8 cellular contexts compared by ENCODE assay signal in genomic region chr7:158863611-158864506, GRCh38. TPM values are rescaled to one million over a fixed set of nuclear protein-coding genes. Genes with fewer than 3 reads are reported as not detected.
DNase-seq lines count a peak whose midpoint lies in the region; ATAC-seq and TF ChIP-seq lines count a peak whose summit lies in the region.

No MANE protein-coding gene starts in this region.

- H3K27ac ChIP-seq in stomach = peak overlapping the region; percentile 52 to 88 (median 85)

- ATAC-seq in GM21737 (IDR thresholded peaks at IDR 0.05; ENCODE audit: unreplicated experiment) = peak; percentile 38

- no peak for TF ChIP-seq POLR2A in stomach (IDR thresholded peaks at IDR 0.05)

- intact Hi-C loops in stomach (cut with DNase I; ENCODE audit: low total_unique reads) = no loop called here

- peaks cover 0 to 32% (median 9%) of the 10 kb centered on the region in 4 donors for H3K4me1 ChIP-seq in stomach

- H3K36me3 ChIP-seq in stomach = no peaks in the 10 kb centered on the region

- no peak for TF ChIP-seq EP300 in stomach (IDR thresholded peaks at IDR 0.05)

- DNase-seq in DMS53 treated with DMSO at 0.1 percent for 48 hours (lab: John Stamatoyannopoulos, UW; ENCODE audit: unreplicated experiment) (peak; percentile 44), LHCN-M2 (ENCODE audit: low read depth) (peak; percentile 80), epidermal melanocyte (ENCODE audit: insufficient read length, low spot score) (peak; percentile 61), midbrain (lab: John Stamatoyannopoulos, UW) (peak; percentile 23), stomach (peak; percentile 51), cerebellar nuclear complex (lab: John Stamatoyannopoulos, UW) (no peak)
- peak; percentile 3 to 12 for DNase-seq in activated CD4-positive, alpha-beta T cell treated with anti-CD3 and anti-CD28 coated beads, Interleukin-2, amount 50 U/mL, for 24 hours (ENCODE audit: low read depth in 1 of 2, low spot score in 1 of 2)

- 3 to 6% (median 4%) methylated on average over 25 to 45 of the region's 45 CpGs for WGBS in stomach, 5 donors

- no peaks in the 10 kb centered on the region for H3K9me3 ChIP-seq in stomach

- H3K27me3 ChIP-seq in stomach = no peaks in the 10 kb centered on the region

- no peak for TF ChIP-seq CTCF in stomach (IDR thresholded peaks at IDR 0.05)

- peak overlapping the region; percentile 52 to 69 (median 55) for H3K4me3 ChIP-seq in stomach

RNA-seq across cellular contexts. Expression of gene DYNC2I1, which starts 7.5 kb away (rescaled TPM):
- total RNA-seq in LHCN-M2 (2014; rRNA removed) (5.9 and 9.2 TPM in 2 replicates), stomach (10 to 100 TPM; 12.3 to 33.5 (median 22.0) TPM)
- 7.0 TPM for polyA plus RNA-seq in LHCN-M2 (2012)
- polyA plus RNA-seq in stomach = 1 to 10 TPM; 8.1 to 9.5 (median 8.2) TPM

RNA-seq across cellular contexts. Expression of gene ESYT2, which starts 34.5 kb away (rescaled TPM):
- total RNA-seq in LHCN-M2 (2014; rRNA removed) = 118 and 164 TPM in 2 replicates
- 38.0 TPM for polyA plus RNA-seq in LHCN-M2 (2012)
- total RNA-seq in stomach = 100 to 1,000 TPM in 2 of 5 donors, 10 to 100 TPM in 3; 21.6 to 137 (median 62.6) TPM
- 10 to 100 TPM in 1 of 3 donors, 1 to 10 TPM in 2; 7.6 to 22.2 (median 7.8) TPM for polyA plus RNA-seq in stomach

Comparison
In these comparisons a context has a peak if more than half of its experiments do, and no peak if none do; other contexts are left out.
1. DNase-seq: peak in DMS53 treated with DMSO at 0.1 percent for 48 hours (single experiment), LHCN-M2 (single experiment), activated CD4-positive, alpha-beta T cell treated with anti-CD3 and anti-CD28 coated beads, Interleukin-2, amount 50 U/mL, for 24 hours (2 of 2), epidermal melanocyte (single experiment), midbrain (single experiment) and stomach (single experiment); none in cerebellar nuclear complex (0 of 2).